In genomic region chr1:64082459-64082858, GRCh38 we compare ENCODE assay signal across 15 cellular contexts.
DNase-seq lines count a peak whose midpoint lies in the region; TF ChIP-seq lines count a peak whose summit lies in the region.
"Had no signal": no experiment of that assay in that cellular context is flagged by ENCODE, and none has a peak within 500 bp of the region (broad histone marks: within the 10 kb centered on the region; RNA-seq: fewer than 3 reads in every experiment).

No MANE protein-coding gene starts in this region.

- in situ Hi-C loops in brain microvascular endothelial cell (cut with HindIII; ENCODE audit: low pct_ligation_motif_present, low sequenced_read_pairs), result no loop called here

- no peak overlapping the region for H2AK5ac ChIP-seq in neuronal stem cell (ENCODE audit: low read depth, low read length)

- H3K36me3 ChIP-seq in brain microvascular endothelial cell (replicated peaks) (no peaks in the 10 kb centered on the region), neuronal stem cell (replicated peaks in 1 of 2; ENCODE audit: control insufficient read depth in 2 of 2, insufficient read depth in 2 of 2, low read length in 2 of 2) (no peaks in the 10 kb centered on the region)
- H3K36me3 ChIP-seq: spleen had no signal

- H2BK15ac ChIP-seq in neuronal stem cell (ENCODE audit: low read length), result no peak overlapping the region

- H2BK120ac ChIP-seq in neuronal stem cell (ENCODE audit: low read depth, low read length), result no peak overlapping the region

- no CpG with 5 or more reads among the region's 3 CpGs for WGBS in neuronal stem cell (ENCODE audit: extremely low coverage in 2 of 2, insufficient read length in 2 of 2, insufficient replicate concordance in 1 of 2), 2 donors

- no peak overlapping the region for H3K4me3 ChIP-seq in brain microvascular endothelial cell (ENCODE audit: low read depth, low read length)
- H3K4me3 ChIP-seq in neuronal stem cell (ENCODE audit: low read length in 2 of 2), result no peak overlapping the region
- H3K4me3 ChIP-seq: spleen had no signal

- H4K8ac ChIP-seq in neuronal stem cell (ENCODE audit: low read depth, low read length), result no peak overlapping the region

- H3K4me1 ChIP-seq in neuronal stem cell (ENCODE audit: control insufficient read depth in 2 of 2, insufficient read depth in 1 of 2, low read depth in 1 of 2, low read length in 2 of 2), result no peaks in the 10 kb centered on the region
- H3K4me1 ChIP-seq: spleen had no signal

- DNase-seq in AG20443 (ENCODE audit: low spot score), result peak; percentile 55
- DNase-seq in LHCN-M2 (ENCODE audit: low read depth), result peak; percentile 90
- peak; percentile 79 for DNase-seq in brain microvascular endothelial cell
- peak; percentile 57 for DNase-seq in kidney tubule cell (ENCODE audit: low spot score)
- DNase-seq in NCI-H2029 treated with DMSO at 0.1 percent for 48 hours (lab: John Stamatoyannopoulos, UW), result no peak
- DNase-seq in neuronal stem cell (ENCODE audit: low spot score), result no peak
- DNase-seq in GM20000 (ENCODE audit: low spot score), result no peak
- no peak for DNase-seq in RWPE1 (ENCODE audit: low spot score)
- DNase-seq: activated CD4-positive, CD25-positive, alpha-beta regulatory T cell treated with anti-CD3 and anti-CD28 coated beads, Interleukin-2, amount 50 U/mL, for 72 hours; activated CD8-positive, alpha-beta memory T cell treated with anti-CD3 and anti-CD28 coated beads, Interleukin-2, amount 50 U/mL, for 48 hours; activated naive CD4-positive, alpha-beta T cell treated with anti-CD3 and anti-CD28 coated beads for 36 hours; AML-193; central memory CD4-positive, alpha-beta T cell; NCI-H2227 treated with DMSO at 0.1 percent for 48 hours; spleen had no signal

- no peak for TF ChIP-seq CTCF in brain microvascular endothelial cell (IDR thresholded peaks at IDR 0.05; ENCODE audit: low read depth, low read length, missing control alignments)
- TF ChIP-seq CTCF in GM20000 (IDR thresholded peaks at IDR 0.05; ENCODE audit: extremely low read depth, missing control alignments), result no peak
- TF ChIP-seq CTCF in RWPE1 (conservative IDR thresholded peaks at IDR 0.05; ENCODE audit: low read depth), result no peak

- CTCF ChIA-PET in RWPE1 (lab: Yijun Ruan, JAX), result no interaction called here

- no peaks in the 10 kb centered on the region for H3K79me1 ChIP-seq in neuronal stem cell (ENCODE audit: low read depth, low read length)

- H3K27me3 ChIP-seq in brain microvascular endothelial cell (replicated peaks) (no peaks in the 10 kb centered on the region), neuronal stem cell (ENCODE audit: control insufficient read depth in 3 of 3, insufficient read depth in 3 of 3, low read depth in 1 of 3, low read length in 3 of 3) (no peaks in the 10 kb centered on the region)
- H3K27me3 ChIP-seq: spleen had no signal

- no peak overlapping the region for H3K4ac ChIP-seq in neuronal stem cell (ENCODE audit: low read length)

- POLR2A ChIA-PET in RWPE1 (lab: Yijun Ruan, JAX; ENCODE audit: low non-redundant PET), result no interaction called here

- H2BK12ac ChIP-seq in neuronal stem cell (ENCODE audit: low read length), result no peak overlapping the region

- no peak overlapping the region for H2AFZ ChIP-seq in neuronal stem cell (ENCODE audit: low read length)

- H3K14ac ChIP-seq in neuronal stem cell (ENCODE audit: low read length), result no peak overlapping the region

- H3K27ac ChIP-seq in brain microvascular endothelial cell (no peak overlapping the region), neuronal stem cell (replicated peaks; ENCODE audit: low read length) (no peak overlapping the region), RWPE1 (no peak overlapping the region)
- H3K27ac ChIP-seq: spleen had no signal

- H3K18ac ChIP-seq in neuronal stem cell (ENCODE audit: low read length), result no peak overlapping the region

- no peak overlapping the region for H3K9ac ChIP-seq in neuronal stem cell (ENCODE audit: low read depth, low read length, poor library complexity)

- no peak overlapping the region for H3K23ac ChIP-seq in neuronal stem cell (ENCODE audit: low read depth, low read length, poor library complexity)

- H3K9me3 ChIP-seq in neuronal stem cell (replicated peaks in 1 of 2; ENCODE audit: control insufficient read depth in 2 of 2, insufficient read depth in 1 of 2, low read depth in 1 of 2, low read length in 2 of 2), result no peaks in the 10 kb centered on the region
- H3K9me3 ChIP-seq: spleen had no signal

- no peak overlapping the region for H3K4me2 ChIP-seq in neuronal stem cell (ENCODE audit: insufficient read depth, low read length, poor library complexity, severe bottlenecking)

- no peak overlapping the region for H4K91ac ChIP-seq in neuronal stem cell (ENCODE audit: low read depth, low read length, poor library complexity)

- no peak overlapping the region for H2BK5ac ChIP-seq in neuronal stem cell (ENCODE audit: low read length)

Comparison
In these comparisons a context has a peak if more than half of its experiments do, and no peak if none do; other contexts are left out.
1. DNase-seq: peak in AG20443 (single experiment), LHCN-M2 (single experiment), brain microvascular endothelial cell (single experiment) and kidney tubule cell (single experiment); none in NCI-H2029 treated with DMSO at 0.1 percent for 48 hours (single experiment), neuronal stem cell (single experiment), GM20000 (single experiment) and RWPE1 (single experiment).